Comparison of ENCODE assay signal across 12 cellular contexts in genomic region chr6:53290547-53291510, GRCh38. TPM values are rescaled to one million over a fixed set of nuclear protein-coding genes. Genes with fewer than 3 reads are reported as not detected.
DNase-seq lines count a peak whose midpoint lies in the region; ATAC-seq and TF ChIP-seq lines count a peak whose summit lies in the region.
"Had no signal": no experiment of that assay in that cellular context is flagged by ENCODE, and none has a peak within 500 bp of the region (broad histone marks: within the 10 kb centered on the region; RNA-seq: fewer than 3 reads in every experiment).

No MANE protein-coding gene starts in this region.

- H3K27ac Mint-ChIP-seq in MCF 10A (ENCODE audit: low read depth, unreplicated experiment): peak overlapping the region; percentile 25
- H3K27ac Mint-ChIP-seq in T-helper 1 cell treated with Interleukin-12 subunit alpha and Interleukin-12 subunit beta and Interleukin-4 antibody, amounts not matched to agents 30 μg/mL and 1 μg/mL, for 36 hours: peak overlapping the region; percentile 33
- peak overlapping the region; percentile 77 to 93 for H3K27ac Mint-ChIP-seq in effector memory CD8-positive, alpha-beta T cell
- H3K27ac Mint-ChIP-seq in stimulated activated naive CD8-positive, alpha-beta T cell treated with anti-CD3 and anti-CD28 coated beads, Interleukin-15, amount 100 ng/mL, for 72 hours: peak overlapping the region; percentile 14 to 51

- TF ChIP-seq CTCF in MCF 10A (IDR thresholded peaks at IDR 0.05; ENCODE audit: unreplicated experiment) (no peak), mammary epithelial cell (conservative IDR thresholded peaks at IDR 0.05 in 1 of 2, IDR thresholded peaks at IDR 0.05 in 1 of 2; ENCODE audit: extremely low read depth in 1 of 2, insufficient read depth in 1 of 2, low read depth in 1 of 2, low read length in 2 of 2) (no peak)

- intact Hi-C loops in MCF 10A (cut with micrococcal nuclease) (loop anchor here (5.0 to 10.0 kb wide), 2 partner anchors 121 to 194 kb away; no protein-coding TSS in a partner anchor), mammary epithelial cell (cut with micrococcal nuclease) (loop anchor here (1.0 to 5.0 kb wide), 3 partner anchors 119 to 193 kb away; no protein-coding TSS in a partner anchor)

- CTCF ChIA-PET in MCF 10A (lab: Yijun Ruan, JAX): interaction anchor here (0.6 to 1.5 kb wide), 10 partner anchors 10 to 567 kb away, joined by 3 to 9 read pairs (median 4); no protein-coding TSS in a partner anchor
- CTCF ChIA-PET in mammary epithelial cell (lab: Charles Lee; ENCODE audit: low non-redundant PET): interaction anchor here (0.6 kb wide), 1 partner anchor 142 kb away, joined by 4 read pairs; no protein-coding TSS in a partner anchor

- peaks cover 40% of the 10 kb centered on the region for H3K36me3 Mint-ChIP-seq in MCF 10A (ENCODE audit: insufficient read depth, unreplicated experiment)
- peaks cover 33% of the 10 kb centered on the region for H3K36me3 Mint-ChIP-seq in T-helper 1 cell treated with Interleukin-12 subunit alpha and Interleukin-12 subunit beta and Interleukin-4 antibody, amounts not matched to agents 30 μg/mL and 1 μg/mL, for 36 hours (ENCODE audit: low read depth)
- H3K36me3 Mint-ChIP-seq in effector memory CD8-positive, alpha-beta T cell (ENCODE audit: insufficient read depth): peaks cover 30% of the 10 kb centered on the region

- H3K4me1 ChIP-seq in mammary epithelial cell (ENCODE audit: insufficient read depth, low read length): peaks cover 11% of the 10 kb centered on the region
- H3K4me1 ChIP-seq: thyroid gland had no signal

- dilution Hi-C loops in mammary epithelial cell (cut with HindIII; ENCODE audit: low sequenced_read_pairs): no loop called here

- in situ Hi-C loops in mammary epithelial cell (cut with MboI; ENCODE audit: low sequenced_read_pairs in 2 of 2): no loop called here

- no peak overlapping the region for H3K9ac ChIP-seq in mammary epithelial cell (ENCODE audit: insufficient read depth, low read length)

- H3K4me2 ChIP-seq in mammary epithelial cell (ENCODE audit: insufficient read depth, low read depth, low read length): no peak overlapping the region

- H3K9me3 ChIP-seq in mammary epithelial cell (replicated peaks; ENCODE audit: insufficient read depth, low read length): no peaks in the 10 kb centered on the region
- H3K9me3 ChIP-seq: lower lobe of right lung, thyroid gland had no signal

- POLR2A ChIA-PET in MCF 10A (lab: Yijun Ruan, JAX): interaction anchor here (0.6 to 2.5 kb wide), 5 partner anchors 9 to 138 kb away, joined by 3 to 11 read pairs (median 4); partner anchors contain the start of gene ELOVL5

- no peak overlapping the region for H3K4me3 ChIP-seq in mammary epithelial cell (replicated peaks in 1 of 3; ENCODE audit: insufficient read depth in 1 of 3, low read depth in 2 of 3, low read length in 3 of 3)
- H3K4me3 ChIP-seq: lower lobe of right lung, thyroid gland had no signal

- H3K4me3 Mint-ChIP-seq in MCF 10A (ENCODE audit: unreplicated experiment): no peak overlapping the region
- H3K4me3 Mint-ChIP-seq in T-helper 1 cell treated with Interleukin-12 subunit alpha and Interleukin-12 subunit beta and Interleukin-4 antibody, amounts not matched to agents 30 μg/mL and 1 μg/mL, for 36 hours: no peak overlapping the region
- H3K4me3 Mint-ChIP-seq in effector memory CD8-positive, alpha-beta T cell: peak overlapping the region; percentile 43 to 57
- no peak overlapping the region for H3K4me3 Mint-ChIP-seq in stimulated activated naive CD8-positive, alpha-beta T cell treated with anti-CD3 and anti-CD28 coated beads, Interleukin-15, amount 100 ng/mL, for 72 hours

- peaks cover 17% of the 10 kb centered on the region for H3K79me2 ChIP-seq in mammary epithelial cell (ENCODE audit: insufficient read depth, low read length)

- no peak overlapping the region for H3K27ac ChIP-seq in mammary epithelial cell (ENCODE audit: insufficient read depth, low read depth, low read length)
- H3K27ac ChIP-seq: lower lobe of right lung, thyroid gland had no signal

- H3K27me3 ChIP-seq in mammary epithelial cell (ENCODE audit: insufficient read depth, low read length): no peaks in the 10 kb centered on the region
- H3K27me3 ChIP-seq: thyroid gland had no signal

- H3K36me3 ChIP-seq in mammary epithelial cell (ENCODE audit: insufficient read depth, low read length): peaks cover 18% of the 10 kb centered on the region
- H3K36me3 ChIP-seq: thyroid gland had no signal

- no peaks in the 10 kb centered on the region for H4K20me1 ChIP-seq in mammary epithelial cell (ENCODE audit: insufficient read depth, low read length)

- BruUV-seq in MCF 10A (replicated peaks; lab: Mats Ljungman, UMichigan) (no TSS peak), mammary epithelial cell (replicated peaks; lab: Mats Ljungman, UMichigan) (no TSS peak)

- H3K4me1 Mint-ChIP-seq in MCF 10A (ENCODE audit: insufficient read depth, unreplicated experiment): peaks cover 3% of the 10 kb centered on the region
- H3K4me1 Mint-ChIP-seq in T-helper 1 cell treated with Interleukin-12 subunit alpha and Interleukin-12 subunit beta and Interleukin-4 antibody, amounts not matched to agents 30 μg/mL and 1 μg/mL, for 36 hours (ENCODE audit: low read depth): peaks cover 24% of the 10 kb centered on the region
- H3K4me1 Mint-ChIP-seq in effector memory CD8-positive, alpha-beta T cell (ENCODE audit: low read depth in 2 of 2): peaks cover 44 to 59% of the 10 kb centered on the region in 2 donors
- H3K4me1 Mint-ChIP-seq in stimulated activated naive CD8-positive, alpha-beta T cell treated with anti-CD3 and anti-CD28 coated beads, Interleukin-15, amount 100 ng/mL, for 72 hours: peaks cover 40% of the 10 kb centered on the region

- H3K9me3 Mint-ChIP-seq in MCF 10A (ENCODE audit: unreplicated experiment): no peaks in the 10 kb centered on the region
- no peaks in the 10 kb centered on the region for H3K9me3 Mint-ChIP-seq in T-helper 1 cell treated with Interleukin-12 subunit alpha and Interleukin-12 subunit beta and Interleukin-4 antibody, amounts not matched to agents 30 μg/mL and 1 μg/mL, for 36 hours
- H3K9me3 Mint-ChIP-seq in effector memory CD8-positive, alpha-beta T cell: no peaks in the 10 kb centered on the region
- H3K9me3 Mint-ChIP-seq in stimulated activated naive CD8-positive, alpha-beta T cell treated with anti-CD3 and anti-CD28 coated beads, Interleukin-15, amount 100 ng/mL, for 72 hours: no peaks in the 10 kb centered on the region

- H3K27me3 Mint-ChIP-seq in MCF 10A (ENCODE audit: insufficient read depth, unreplicated experiment): no peaks in the 10 kb centered on the region
- no peaks in the 10 kb centered on the region for H3K27me3 Mint-ChIP-seq in T-helper 1 cell treated with Interleukin-12 subunit alpha and Interleukin-12 subunit beta and Interleukin-4 antibody, amounts not matched to agents 30 μg/mL and 1 μg/mL, for 36 hours (ENCODE audit: low read depth)
- H3K27me3 Mint-ChIP-seq in effector memory CD8-positive, alpha-beta T cell: no peaks in the 10 kb centered on the region
- no peaks in the 10 kb centered on the region for H3K27me3 Mint-ChIP-seq in stimulated activated naive CD8-positive, alpha-beta T cell treated with anti-CD3 and anti-CD28 coated beads, Interleukin-15, amount 100 ng/mL, for 72 hours

- 50% methylated on average over 2 of the region's 2 CpGs for WGBS in mammary epithelial cell (ENCODE audit: low coverage, missing lambda C conversion rate)

- DNase-seq in MCF 10A (ENCODE audit: unreplicated experiment): no peak
- DNase-seq in mammary epithelial cell: no peak
- peak in 2 of 3 experiments; percentile 19 to 29 for DNase-seq in effector memory CD8-positive, alpha-beta T cell
- DNase-seq in stimulated activated naive CD8-positive, alpha-beta T cell treated with anti-CD3 and anti-CD28 coated beads, Interleukin-15, amount 100 ng/mL, for 72 hours: no peak
- DNase-seq in NCI-H510A (lab: John Stamatoyannopoulos, UW): no peak
- DNase-seq in nucleus accumbens (lab: John Stamatoyannopoulos, UW): no peak
- DNase-seq in AG20443 (ENCODE audit: low spot score): no peak
- DNase-seq: effector CD8-positive, alpha-beta T cell; lower lobe of right lung; NCI-H2029; thyroid gland had no signal

- ATAC-seq in effector memory CD8-positive, alpha-beta T cell (replicated peaks): peak; percentile 98
- peak; percentile 15 for ATAC-seq in stimulated activated naive CD8-positive, alpha-beta T cell treated with anti-CD3 and anti-CD28 coated beads, Interleukin-15, amount 100 ng/mL, for 72 hours
- ATAC-seq: lower lobe of right lung had no signal

- H2AFZ ChIP-seq in mammary epithelial cell (ENCODE audit: low read depth, low read length): no peak overlapping the region

RNA-seq across cellular contexts. Expression of gene ELOVL5, which starts 57.9 kb away (rescaled TPM):
- total RNA-seq in MCF 10A (2022) (56.6 and 58.3 TPM in 2 replicates), mammary epithelial cell (10 to 100 TPM; 50.8 to 71.1 TPM)
- polyA plus RNA-seq in mammary epithelial cell: 56.2 TPM
- polyA minus RNA-seq in mammary epithelial cell: 132 TPM

Comparison
In these comparisons a context has a peak if more than half of its experiments do, and no peak if none do; other contexts are left out.
1. DNase-seq: peak in effector memory CD8-positive, alpha-beta T cell (2 of 3); none in MCF 10A (single experiment), mammary epithelial cell (single experiment), stimulated activated naive CD8-positive, alpha-beta T cell treated with anti-CD3 and anti-CD28 coated beads, Interleukin-15, amount 100 ng/mL, for 72 hours (0 of 2), NCI-H510A (single experiment), nucleus accumbens (0 of 56) and AG20443 (single experiment).
2. H3K27ac Mint-ChIP-seq: peak in every context shown above with its lines; median percentile 85 in effector memory CD8-positive, alpha-beta T cell; 33 in T-helper 1 cell treated with Interleukin-12 subunit alpha and Interleukin-12 subunit beta and Interleukin-4 antibody, amounts not matched to agents 30 μg/mL and 1 μg/mL, for 36 hours; 32 in stimulated activated naive CD8-positive, alpha-beta T cell treated with anti-CD3 and anti-CD28 coated beads, Interleukin-15, amount 100 ng/mL, for 72 hours; 25 in MCF 10A.
3. H3K4me3 Mint-ChIP-seq: peak in effector memory CD8-positive, alpha-beta T cell (2 of 2); none in MCF 10A (single experiment), T-helper 1 cell treated with Interleukin-12 subunit alpha and Interleukin-12 subunit beta and Interleukin-4 antibody, amounts not matched to agents 30 μg/mL and 1 μg/mL, for 36 hours (single experiment) and stimulated activated naive CD8-positive, alpha-beta T cell treated with anti-CD3 and anti-CD28 coated beads, Interleukin-15, amount 100 ng/mL, for 72 hours (0 of 2).